10 cellular contexts compared by ENCODE assay signal in the genomic region with DNA sequence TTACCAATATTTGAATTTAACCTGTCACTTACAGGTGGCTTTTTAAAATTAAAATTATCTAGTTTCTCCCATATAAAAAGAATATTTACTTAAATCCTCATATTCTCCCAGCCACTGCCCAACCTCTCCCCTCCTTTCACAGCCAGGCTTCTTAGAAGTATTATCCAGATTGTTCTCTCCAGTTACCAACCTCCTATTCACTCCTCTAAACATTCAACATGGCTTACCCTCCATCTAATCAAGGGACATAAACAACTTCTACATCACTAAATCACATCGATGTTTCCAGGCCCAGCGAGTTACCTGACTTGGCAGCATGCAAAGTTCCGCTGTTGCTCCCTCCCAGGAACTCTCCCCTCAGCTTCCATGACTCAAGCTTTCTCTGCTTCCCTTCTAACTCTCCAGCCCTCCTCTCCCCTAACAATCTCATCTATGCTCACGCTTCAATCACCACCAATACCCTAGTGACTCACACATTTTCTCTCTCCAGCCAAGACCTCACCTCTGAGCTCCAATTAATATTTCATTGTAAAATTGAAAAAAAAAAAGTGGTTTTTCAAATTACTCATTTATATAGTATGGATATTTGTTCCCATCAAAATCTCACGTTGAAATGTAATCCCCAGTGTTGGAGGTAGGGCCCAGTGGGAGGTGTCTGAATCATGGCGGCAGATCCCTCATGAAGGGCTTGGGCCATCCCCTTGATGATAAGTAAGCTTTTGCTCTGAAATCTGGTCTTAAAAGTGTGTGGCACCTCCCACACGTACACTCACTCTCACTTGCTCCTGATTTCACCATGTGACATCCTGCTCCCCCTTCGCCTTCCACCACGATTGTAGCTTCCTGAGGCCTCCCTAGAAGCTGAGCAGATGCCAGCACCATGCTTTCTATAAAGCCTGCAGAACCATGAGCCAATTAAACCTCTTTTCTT.
DNase-seq lines count a peak whose midpoint lies in the region; ATAC-seq and TF ChIP-seq lines count a peak whose summit lies in the region.
"Had no signal": no experiment of that assay in that cellular context is flagged by ENCODE, and none has a peak within 500 bp of the region (broad histone marks: within the 10 kb centered on the region; RNA-seq: fewer than 3 reads in every experiment).

No MANE protein-coding gene starts in this region.

- H3F3A ChIP-seq in PC-3 (ENCODE audit: low read length, unreplicated experiment) (peaks cover 4% of the 10 kb centered on the region), PC-9 (ENCODE audit: insufficient read depth, low read depth) (peaks cover 5% of the 10 kb centered on the region; the same call in 1 of the 2 replicates)

- POLR2A ChIA-PET in PC-3 (lab: Charles Lee; ENCODE audit: unreplicated experiment) (interaction anchor here (0.6 to 0.8 kb wide), 5 partner anchors 16 to 879 kb away, joined by 3 to 11 read pairs (median 5); no protein-coding TSS in a partner anchor), PC-9 (lab: Charles Lee; ENCODE audit: unreplicated experiment) (no interaction called here)

- H3K36me3 ChIP-seq in PC-3 (ENCODE audit: low read depth, low read length), result peaks cover 11% of the 10 kb centered on the region
- H3K36me3 ChIP-seq in PC-9 (ENCODE audit: low read depth), result no peaks in the 10 kb centered on the region
- no peaks in the 10 kb centered on the region for H3K36me3 ChIP-seq in ovary

- WGBS in ovary, 3 donors, result 82 to 93% (median 83%) methylated on average over 9 of the region's 9 CpGs

- peak overlapping the region; percentile 65 for H3K27ac ChIP-seq in PC-3 (ENCODE audit: low read length)
- H3K27ac ChIP-seq in PC-9, result no peak overlapping the region
- H3K27ac ChIP-seq in ovary, result no peak overlapping the region
- H3K27ac ChIP-seq: ascending aorta had no signal

- TF ChIP-seq CTCF in PC-3 (conservative IDR thresholded peaks at IDR 0.05; ENCODE audit: low read depth, low read length) (no peak), cardiac fibroblast (IDR thresholded peaks at IDR 0.05; ENCODE audit: low read depth, low read length) (no peak), omental fat pad (IDR thresholded peaks at IDR 0.05) (no peak), PC-9 (conservative IDR thresholded peaks at IDR 0.05) (no peak), ovary (IDR thresholded peaks at IDR 0.05) (no peak)

- peak in 1 of 2 donors; percentile 39 for ATAC-seq in activated T-cell treated with anti-CD3 and anti-CD28 coated beads, Interleukin-2, amount 50 U/mL, for 72 hours (replicated peaks in 1 of 2)
- peak; percentile 75 for ATAC-seq in PC-3
- ATAC-seq in omental fat pad (ENCODE audit: low FRiP score), result peak; percentile 73

- H3K4me2 ChIP-seq in PC-3 (ENCODE audit: low read length) (peak overlapping the region; percentile 48), PC-9 (no peak overlapping the region)

- BruUV-seq in PC-3 (replicated peaks; lab: Mats Ljungman, UMichigan) (no TSS peak), PC-9 (replicated peaks; lab: Mats Ljungman, UMichigan) (no TSS peak)

- H3K9me2 ChIP-seq in PC-3 (replicated peaks; ENCODE audit: low read length) (no peaks in the 10 kb centered on the region), PC-9 (ENCODE audit: insufficient read depth) (no peaks in the 10 kb centered on the region)

- no peak for TF ChIP-seq EP300 in ovary (IDR thresholded peaks at IDR 0.05)

- CTCF ChIA-PET in PC-3 (lab: Charles Lee) (interaction anchor here (0.6 to 1.1 kb wide), 4 partner anchors 16 to 482 kb away, joined by 3 to 4 read pairs (median 3); no protein-coding TSS in a partner anchor), PC-9 (lab: Charles Lee) (interaction anchor here (0.6 to 0.7 kb wide), 4 partner anchors 20 to 1661 kb away, joined by 3 to 4 read pairs (median 3); no protein-coding TSS in a partner anchor)

- TF ChIP-seq POLR2A in ovary (IDR thresholded peaks at IDR 0.05), result no peak

- H3K27me3 Mint-ChIP-seq in activated T-cell treated with anti-CD3 and anti-CD28 coated beads, Interleukin-2, amount 50 U/mL, for 72 hours (ENCODE audit: low read depth), result no peaks in the 10 kb centered on the region

- no peak overlapping the region for H3K9ac ChIP-seq in PC-3 (ENCODE audit: low read length)

- H3K4me3 ChIP-seq in PC-3 (ENCODE audit: low read length) (no peak overlapping the region), cardiac fibroblast (replicated peaks in 1 of 2; ENCODE audit: low read depth in 2 of 2, low read length in 2 of 2) (no peak overlapping the region), PC-9 (no peak overlapping the region), ovary (no peak overlapping the region)
- H3K4me3 ChIP-seq: ascending aorta had no signal

- H3K4me3 Mint-ChIP-seq in activated T-cell treated with anti-CD3 and anti-CD28 coated beads, Interleukin-2, amount 50 U/mL, for 72 hours, result no peak overlapping the region

- H3K9me3 ChIP-seq in PC-3 (ENCODE audit: low read length) (no peaks in the 10 kb centered on the region), PC-9 (ENCODE audit: insufficient read depth, low read depth) (no peaks in the 10 kb centered on the region), ovary (no peaks in the 10 kb centered on the region)
- H3K9me3 ChIP-seq: ascending aorta had no signal

- peaks cover 24% of the 10 kb centered on the region for H3K4me1 Mint-ChIP-seq in activated T-cell treated with anti-CD3 and anti-CD28 coated beads, Interleukin-2, amount 50 U/mL, for 72 hours (ENCODE audit: low read depth)

- H3K27me3 ChIP-seq in PC-3 (ENCODE audit: low read length) (no peaks in the 10 kb centered on the region), PC-9 (ENCODE audit: insufficient read depth, low read depth) (no peaks in the 10 kb centered on the region), ovary (no peaks in the 10 kb centered on the region)
- H3K27me3 ChIP-seq: ascending aorta had no signal

- no peaks in the 10 kb centered on the region for H4K20me1 ChIP-seq in PC-3 (ENCODE audit: low read length)
- H4K20me1 ChIP-seq in PC-9 (ENCODE audit: insufficient read depth), result peaks cover 3% of the 10 kb centered on the region

- peaks cover 0 to 1% of the 10 kb centered on the region in 2 donors for H3K9me3 Mint-ChIP-seq in activated T-cell treated with anti-CD3 and anti-CD28 coated beads, Interleukin-2, amount 50 U/mL, for 72 hours

- H2AFZ ChIP-seq in PC-3 (ENCODE audit: low read length), result peak overlapping the region; percentile 55; the same call in 1 of the 2 replicates
- no peak overlapping the region for H2AFZ ChIP-seq in PC-9

- intact Hi-C loops in PC-3 (cut with micrococcal nuclease) (loop anchor here (5.0 kb wide), 1 partner anchor 439 kb away; no protein-coding TSS in a partner anchor), PC-9 (cut with micrococcal nuclease; ENCODE audit: unreplicated experiment) (loop anchor here (5.0 kb wide), 1 partner anchor 439 kb away; no protein-coding TSS in a partner anchor), ovary (cut with DNase I) (no loop called here)

- H3K27ac Mint-ChIP-seq in activated T-cell treated with anti-CD3 and anti-CD28 coated beads, Interleukin-2, amount 50 U/mL, for 72 hours, result peak overlapping the region; percentile 13

- H3K79me2 ChIP-seq in PC-3 (ENCODE audit: low read length) (no peaks in the 10 kb centered on the region), PC-9 (ENCODE audit: low read depth) (no peaks in the 10 kb centered on the region)

- H3K4me1 ChIP-seq in PC-3 (ENCODE audit: insufficient read depth, low read length) (peaks cover 29% of the 10 kb centered on the region), PC-9 (replicated peaks; ENCODE audit: insufficient read depth) (no peaks in the 10 kb centered on the region), ovary (ENCODE audit: insufficient read depth) (no peaks in the 10 kb centered on the region)
- H3K4me1 ChIP-seq: ascending aorta had no signal

- H3K36me3 Mint-ChIP-seq in activated T-cell treated with anti-CD3 and anti-CD28 coated beads, Interleukin-2, amount 50 U/mL, for 72 hours (ENCODE audit: insufficient read depth in 2 of 2), result peaks cover 13 to 30% of the 10 kb centered on the region in 2 donors

- no peak for DNase-seq in activated T-cell treated with anti-CD3 and anti-CD28 coated beads, Interleukin-2, amount 50 U/mL, for 72 hours
- DNase-seq in activated T-cell treated with anti-CD3 and anti-CD28 coated beads, Interleukin-2, amount 50 U/mL, for 1 hour, result no peak
- DNase-seq in PC-3, result peak; percentile 78
- peak; percentile 15 to 53 for DNase-seq in cardiac fibroblast (ENCODE audit: low read depth in 2 of 2)
- DNase-seq in omental fat pad (ENCODE audit: low spot score), result no peak
- DNase-seq in NCI-H187 treated with DMSO at 0.1 percent for 48 hours (lab: John Stamatoyannopoulos, UW), result no peak
- no peak for DNase-seq in PC-9
- no peak for DNase-seq in ovary
- DNase-seq: activated CD4-positive, alpha-beta T cell treated with anti-CD3 and anti-CD28 coated beads for 4 hours had no signal

Comparison
In these comparisons a context has a peak if more than half of its experiments do, and no peak if none do; other contexts are left out.
1. DNase-seq: peak in PC-3 (single experiment) and cardiac fibroblast (2 of 2); none in activated T-cell treated with anti-CD3 and anti-CD28 coated beads, Interleukin-2, amount 50 U/mL, for 72 hours (0 of 2), activated T-cell treated with anti-CD3 and anti-CD28 coated beads, Interleukin-2, amount 50 U/mL, for 1 hour (single experiment), omental fat pad (single experiment), NCI-H187 treated with DMSO at 0.1 percent for 48 hours (single experiment), PC-9 (0 of 2) and ovary (0 of 5).
2. intact Hi-C loops: an anchor here in PC-3 (5.0 kb wide) and PC-9 (5.0 kb wide); none called in ovary.